In genomic region chr10:124520553-124521428, GRCh38 we compare ENCODE assay signal across 22 cellular contexts. TPM values are rescaled to one million over a fixed set of nuclear protein-coding genes. Genes with fewer than 3 reads are reported as not detected.
DNase-seq lines count a peak whose midpoint lies in the region; ATAC-seq and TF ChIP-seq lines count a peak whose summit lies in the region.
"Had no signal": no experiment of that assay in that cellular context is flagged by ENCODE, and none has a peak within 500 bp of the region (broad histone marks: within the 10 kb centered on the region; RNA-seq: fewer than 3 reads in every experiment).

No MANE protein-coding gene starts in this region.

- no peak overlapping the region for H3K9ac ChIP-seq in mammary epithelial cell (ENCODE audit: insufficient read depth, low read length)

- no peak overlapping the region for H2AFZ ChIP-seq in OCI-LY7 (ENCODE audit: low read length)
- H2AFZ ChIP-seq in mammary epithelial cell (ENCODE audit: low read depth, low read length), result no peak overlapping the region
- H2AFZ ChIP-seq: PC-9 had no signal

- WGBS in mammary epithelial cell (ENCODE audit: low coverage, missing lambda C conversion rate), result 88% methylated on average over 16 of the region's 20 CpGs

- H3K4me3 ChIP-seq in OCI-LY7 (ENCODE audit: low read depth, low read length, poor library complexity, severe bottlenecking) (no peak overlapping the region), mammary epithelial cell (replicated peaks in 1 of 3; ENCODE audit: insufficient read depth in 1 of 3, low read depth in 2 of 3, low read length in 3 of 3) (no peak overlapping the region)
- H3K4me3 ChIP-seq: body of pancreas, PC-9, transverse colon had no signal

- dilution Hi-C loops in mammary epithelial cell (cut with HindIII; ENCODE audit: low sequenced_read_pairs), result no loop called here

- H3K4me1 ChIP-seq in OCI-LY7 (ENCODE audit: insufficient read depth, low read length, poor library complexity, severe bottlenecking), result peaks cover 11% of the 10 kb centered on the region
- H3K4me1 ChIP-seq in mammary epithelial cell (ENCODE audit: insufficient read depth, low read length), result peaks cover 12% of the 10 kb centered on the region

- H3K36me3 ChIP-seq in OCI-LY7 (ENCODE audit: insufficient read depth, low read length) (no peaks in the 10 kb centered on the region), mammary epithelial cell (ENCODE audit: insufficient read depth, low read length) (no peaks in the 10 kb centered on the region)
- H3K36me3 ChIP-seq: transverse colon had no signal

- H3K9me3 ChIP-seq in OCI-LY7 (ENCODE audit: low read length) (no peaks in the 10 kb centered on the region), mammary epithelial cell (replicated peaks; ENCODE audit: insufficient read depth, low read length) (no peaks in the 10 kb centered on the region)
- H3K9me3 ChIP-seq: body of pancreas, transverse colon had no signal

- DNase-seq in NCI-H510A treated with DMSO at 0.1 percent for 48 hours (lab: John Stamatoyannopoulos, UW) (peak; percentile 45), NCI-H510A (lab: John Stamatoyannopoulos, UW) (no peak), OCI-LY7 (ENCODE audit: low spot score) (no peak), islet precursor cell (peak; percentile 48), substantia nigra (lab: John Stamatoyannopoulos, UW) (no peak), RPMI8226 (no peak), mammary epithelial cell (no peak)
- DNase-seq: activated naive CD4-positive, alpha-beta T cell treated with anti-CD3 and anti-CD28 coated beads, Interleukin-2, amount 50 U/mL, for 16 hours; DMS79; erythroblast; HFFc6; Kasumi-1; naive B cell; NCI-H2029; NCI-H526; PC-9; stimulated activated naive CD4-positive, alpha-beta T cell; SW 1271; transverse colon had no signal

- no peaks in the 10 kb centered on the region for H3K9me2 ChIP-seq in OCI-LY7 (ENCODE audit: insufficient read depth, low read length)

- no peak for ATAC-seq in GM18867 (IDR thresholded peaks at IDR 0.05; ENCODE audit: unreplicated experiment)

- 0 out of 2 replicates have a peak, but pooled peaks have one; percentile 16 for TF ChIP-seq CTCF in OCI-LY7 (conservative IDR thresholded peaks at IDR 0.05; ENCODE audit: low read length)
- no peak for TF ChIP-seq CTCF in mammary epithelial cell (conservative IDR thresholded peaks at IDR 0.05 in 1 of 2, IDR thresholded peaks at IDR 0.05 in 1 of 2; ENCODE audit: extremely low read depth in 1 of 2, insufficient read depth in 1 of 2, low read depth in 1 of 2, low read length in 2 of 2)

- H3K4me2 ChIP-seq in OCI-LY7 (ENCODE audit: low read length), result no peak overlapping the region
- no peak overlapping the region for H3K4me2 ChIP-seq in mammary epithelial cell (ENCODE audit: insufficient read depth, low read depth, low read length)
- H3K4me2 ChIP-seq: PC-9 had no signal

- no peak overlapping the region for H3K27ac ChIP-seq in OCI-LY7 (ENCODE audit: low read depth, low read length, poor library complexity, severe bottlenecking)
- peak overlapping the region; percentile 67 for H3K27ac ChIP-seq in substantia nigra (ENCODE audit: low read depth, low read length, poor library complexity, severe bottlenecking)
- H3K27ac ChIP-seq in mammary epithelial cell (ENCODE audit: insufficient read depth, low read depth, low read length), result no peak overlapping the region
- H3K27ac ChIP-seq: C4-2B, PC-9, transverse colon had no signal

- CTCF ChIA-PET in OCI-LY7 (lab: Charles Lee; ENCODE audit: unreplicated experiment), result no interaction called here
- CTCF ChIA-PET in mammary epithelial cell (lab: Charles Lee; ENCODE audit: low non-redundant PET), result no interaction called here

- BruUV-seq in OCI-LY7 (replicated peaks; lab: Mats Ljungman, UMichigan) (no TSS peak), mammary epithelial cell (replicated peaks; lab: Mats Ljungman, UMichigan) (no TSS peak)

- H3K79me2 ChIP-seq in OCI-LY7 (ENCODE audit: insufficient read depth, low read depth, low read length) (no peaks in the 10 kb centered on the region), mammary epithelial cell (ENCODE audit: insufficient read depth, low read length) (no peaks in the 10 kb centered on the region)

- POLR2A ChIA-PET in OCI-LY7 (lab: Charles Lee), result interaction anchor here (0.5 to 0.6 kb wide), 2 partner anchors 9 to 303 kb away, joined by 4 to 5 read pairs; no protein-coding TSS in a partner anchor

- in situ Hi-C loops in mammary epithelial cell (cut with MboI; ENCODE audit: low sequenced_read_pairs in 2 of 2), result no loop called here

- intact Hi-C loops in OCI-LY7 (cut with micrococcal nuclease; ENCODE audit: unreplicated experiment) (no loop called here), mammary epithelial cell (cut with micrococcal nuclease) (no loop called here)

- no peaks in the 10 kb centered on the region for H3K27me3 ChIP-seq in mammary epithelial cell (ENCODE audit: insufficient read depth, low read length)
- H3K27me3 ChIP-seq: body of pancreas, transverse colon had no signal

- H4K20me1 ChIP-seq in OCI-LY7 (ENCODE audit: insufficient read depth, low read length) (no peaks in the 10 kb centered on the region), mammary epithelial cell (ENCODE audit: insufficient read depth, low read length) (no peaks in the 10 kb centered on the region)

RNA-seq across cellular contexts. Expression of gene LHPP, which starts 59.2 kb away (rescaled TPM):
- 19.1 and 30.3 TPM in 2 replicates for total RNA-seq in OCI-LY7 (2014; rRNA removed; shearing (Covaris generic))
- total RNA-seq in OCI-LY7 (2022), result 53.3 and 65.2 TPM in 2 replicates
- total RNA-seq in mammary epithelial cell, result 10 to 100 TPM in 1 of 2 donors, 1 to 10 TPM in 1; 7.0 to 22.1 TPM
- 16.9 TPM for polyA plus RNA-seq in mammary epithelial cell
- not detected for polyA minus RNA-seq in mammary epithelial cell

Comparison
In these comparisons a context has a peak if more than half of its experiments do, and no peak if none do; other contexts are left out.
1. DNase-seq: peak in NCI-H510A treated with DMSO at 0.1 percent for 48 hours (single experiment) and islet precursor cell (single experiment); none in NCI-H510A (single experiment), OCI-LY7 (single experiment), substantia nigra (0 of 49), RPMI8226 (single experiment) and mammary epithelial cell (single experiment).